In genomic region chr5:173801006-173801405, GRCh38 we compare ENCODE assay signal across 27 cellular contexts.
DNase-seq lines count a peak whose midpoint lies in the region; ATAC-seq, FAIRE-seq and TF ChIP-seq lines count a peak whose summit lies in the region.
"Had no signal": no experiment of that assay in that cellular context is flagged by ENCODE, and none has a peak within 500 bp of the region (broad histone marks: within the 10 kb centered on the region; RNA-seq: fewer than 3 reads in every experiment).

No MANE protein-coding gene starts in this region.

- H3K9me3 Mint-ChIP-seq in MCF 10A (ENCODE audit: unreplicated experiment): no peaks in the 10 kb centered on the region
- H3K9me3 Mint-ChIP-seq: CD14-positive monocyte had no signal

- in situ Hi-C loops in HepG2 (cut with HindIII; ENCODE audit: extremely low pct_ligation_motif_present, low pct_unique_long_range_greater_than_20kb): no loop called here

- no peaks in the 10 kb centered on the region for H3K27me3 ChIP-seq in breast epithelium
- H3K27me3 ChIP-seq in HepG2 (ENCODE audit: control insufficient read depth in 1 of 2, insufficient read depth in 2 of 2, low read length in 2 of 2): no peaks in the 10 kb centered on the region
- no peaks in the 10 kb centered on the region for H3K27me3 ChIP-seq in thyroid gland
- H3K27me3 ChIP-seq: BE2C, BLaER1 had no signal

- ATAC-seq in A549 (no peak), HepG2 (no peak)
- ATAC-seq: GM12878 had no signal

- H4K20me1 ChIP-seq in HepG2 (ENCODE audit: insufficient read depth, low read length): no peaks in the 10 kb centered on the region
- H4K20me1 ChIP-seq: BLaER1 had no signal

- FAIRE-seq in A549 (lab: Jason Lieb, UNC): no peak
- FAIRE-seq in HepG2 (lab: Jason Lieb, UNC): peak; percentile 4
- FAIRE-seq: GM12878, GM12892, GM19239 had no signal

- POLR2A ChIA-PET in MCF 10A (lab: Yijun Ruan, JAX) (interaction anchor here (1.4 to 1.7 kb wide), 3 partner anchors 86 to 95 kb away, joined by 4 to 6 read pairs (median 5); partner anchors contain the start of gene CPEB4), A549 (lab: Yijun Ruan, JAX) (no interaction called here), HepG2 (lab: Yijun Ruan, JAX) (no interaction called here)

- CTCF ChIA-PET in MCF 10A (lab: Yijun Ruan, JAX): interaction anchor here (1.3 kb wide), 1 partner anchor 7 kb away, joined by 5 read pairs; no protein-coding TSS in a partner anchor
- CTCF ChIA-PET in A549 (lab: Yijun Ruan, JAX): no interaction called here
- CTCF ChIA-PET in HepG2 (lab: Yijun Ruan, JAX; ENCODE audit: low intra/inter-chr PET ratio, low total read pairs): no interaction called here

- BruUV-seq in MCF 10A (replicated peaks; lab: Mats Ljungman, UMichigan) (no TSS peak), HepG2 (replicated peaks; lab: Mats Ljungman, UMichigan) (no TSS peak)

- H3K4me3 Mint-ChIP-seq in MCF 10A (ENCODE audit: unreplicated experiment): no peak overlapping the region
- H3K4me3 Mint-ChIP-seq: CD14-positive monocyte; CD4-positive, alpha-beta memory T cell; CD4-positive, CD25-positive, alpha-beta regulatory T cell; CD8-positive, alpha-beta memory T cell had no signal

- TF ChIP-seq EP300 in A549 (IDR thresholded peaks at IDR 0.05) (no peak), HepG2 (IDR thresholded peaks at IDR 0.05; ENCODE audit: low read depth in 2 of 2, low read length in 2 of 2) (no peak), HepG2 (CRISPR knock-in tag; IDR thresholded peaks at IDR 0.05; ENCODE audit: borderline replicate concordance) (no peak)

- H3K4me1 ChIP-seq in breast epithelium (no peaks in the 10 kb centered on the region), A549 (peaks cover 29% of the 10 kb centered on the region), HepG2 (ENCODE audit: insufficient read depth, low read length) (peaks cover 71% of the 10 kb centered on the region), thyroid gland (peaks cover 5 to 25% of the 10 kb centered on the region in 2 donors)
- H3K4me1 ChIP-seq: BE2C, BLaER1 had no signal

- no peak overlapping the region for H2AFZ ChIP-seq in HepG2 (ENCODE audit: low read length)

- no peak overlapping the region for H3K9ac ChIP-seq in HepG2 (ENCODE audit: insufficient read depth, low read depth, low read length)
- H3K9ac ChIP-seq: BLaER1 had no signal

- H3K4me1 Mint-ChIP-seq in MCF 10A (ENCODE audit: insufficient read depth, unreplicated experiment): peaks cover 53% of the 10 kb centered on the region
- H3K4me1 Mint-ChIP-seq: CD4-positive, alpha-beta memory T cell; CD4-positive, CD25-positive, alpha-beta regulatory T cell; CD8-positive, alpha-beta memory T cell had no signal

- H3K9me3 ChIP-seq in breast epithelium (no peaks in the 10 kb centered on the region), A549 (peaks cover 10% of the 10 kb centered on the region; the same call in 2 of the 3 replicates), HepG2 (ENCODE audit: low read length) (no peaks in the 10 kb centered on the region), thyroid gland (no peaks in the 10 kb centered on the region)
- H3K9me3 ChIP-seq: BE2C had no signal

- peak overlapping the region; percentile 80 for H3K27ac Mint-ChIP-seq in MCF 10A (ENCODE audit: low read depth, unreplicated experiment)
- H3K27ac Mint-ChIP-seq: CD4-positive, alpha-beta memory T cell; CD4-positive, CD25-positive, alpha-beta regulatory T cell; CD8-positive, alpha-beta memory T cell had no signal

- H3K4me2 ChIP-seq in A549: no peak overlapping the region
- no peak overlapping the region for H3K4me2 ChIP-seq in HepG2 (ENCODE audit: low read depth, low read length)
- H3K4me2 ChIP-seq: BLaER1 had no signal

- no peaks in the 10 kb centered on the region for H3K36me3 Mint-ChIP-seq in MCF 10A (ENCODE audit: insufficient read depth, unreplicated experiment)
- H3K36me3 Mint-ChIP-seq: CD4-positive, alpha-beta memory T cell; CD4-positive, CD25-positive, alpha-beta regulatory T cell; CD8-positive, alpha-beta memory T cell had no signal

- TF ChIP-seq POLR2A in breast epithelium (IDR thresholded peaks at IDR 0.05) (no peak), A549 (IDR thresholded peaks at IDR 0.05; ENCODE audit: low read length) (no peak), HepG2 (IDR thresholded peaks at IDR 0.05; ENCODE audit: insufficient read depth in 1 of 2, low read depth in 2 of 2, low read length in 2 of 2) (no peak), thyroid gland (IDR thresholded peaks at IDR 0.05) (no peak)

- H3K4me3 ChIP-seq in breast epithelium: no peak overlapping the region
- H3K4me3 ChIP-seq in A549: no peak overlapping the region
- H3K4me3 ChIP-seq in HepG2 (replicated peaks in 1 of 3; ENCODE audit: insufficient read depth in 1 of 3, low read depth in 2 of 3, low read length in 3 of 3): no peak overlapping the region
- no peak overlapping the region for H3K4me3 ChIP-seq in thyroid gland (replicated peaks in 1 of 3)
- H3K4me3 ChIP-seq: BLaER1, GM12878 had no signal

- H3K27ac ChIP-seq in breast epithelium (no peak overlapping the region), A549 (peak overlapping the region; percentile 87 to 89; a peak in 5 of 6 replicates), HepG2 (ENCODE audit: extremely low read length, insufficient read depth, low read length) (no peak overlapping the region), thyroid gland (peak overlapping the region in 2 of 3 donors; percentile 46 to 70)
- H3K27ac ChIP-seq: 22Rv1, BLaER1 had no signal

- 93% methylated on average over 8 of the region's 8 CpGs for WGBS in A549 (ENCODE audit: missing lambda C conversion rate)
- WGBS in HepG2 (ENCODE audit: low lambda C conversion rate): 95% methylated on average over 8 of the region's 8 CpGs
- WGBS in thyroid gland, 2 donors: 90 to 96% methylated on average over 8 of the region's 8 CpGs

- no peaks in the 10 kb centered on the region for H3K36me3 ChIP-seq in breast epithelium
- H3K36me3 ChIP-seq in HepG2 (replicated peaks in 1 of 2; ENCODE audit: control insufficient read depth in 1 of 2, insufficient read depth in 2 of 2, low read length in 2 of 2): no peaks in the 10 kb centered on the region
- no peaks in the 10 kb centered on the region for H3K36me3 ChIP-seq in thyroid gland
- H3K36me3 ChIP-seq: BE2C, BLaER1 had no signal

- no peak for TF ChIP-seq CTCF in MCF 10A (IDR thresholded peaks at IDR 0.05; ENCODE audit: unreplicated experiment)
- no peak for TF ChIP-seq CTCF in breast epithelium (IDR thresholded peaks at IDR 0.05)
- no peak for TF ChIP-seq CTCF in A549 (IDR thresholded peaks at IDR 0.05)
- TF ChIP-seq CTCF in HepG2 (CRISPR knock-in tag; IDR thresholded peaks at IDR 0.05): no peak
- TF ChIP-seq CTCF in thyroid gland (IDR thresholded peaks at IDR 0.05): no peak

- no peaks in the 10 kb centered on the region for H3K27me3 Mint-ChIP-seq in MCF 10A (ENCODE audit: insufficient read depth, unreplicated experiment)
- H3K27me3 Mint-ChIP-seq: CD4-positive, CD25-positive, alpha-beta regulatory T cell had no signal

- TF ChIP-seq RAD21 in A549 (conservative IDR thresholded peaks at IDR 0.05 in 1 of 2, IDR thresholded peaks at IDR 0.05 in 1 of 2): no peak
- no peak for TF ChIP-seq RAD21 in HepG2 (CRISPR knock-in tag; IDR thresholded peaks at IDR 0.05)

- H3K79me2 ChIP-seq in HepG2 (ENCODE audit: insufficient read depth, low read length): no peaks in the 10 kb centered on the region

- intact Hi-C loops in MCF 10A (cut with micrococcal nuclease) (no loop called here), breast epithelium (cut with DNase I; ENCODE audit: low total_unique reads) (no loop called here), HepG2 (cut with micrococcal nuclease; ENCODE audit: unreplicated experiment) (no loop called here), thyroid gland (cut with DNase I) (no loop called here)

- DNase-seq in MCF 10A (ENCODE audit: unreplicated experiment) (no peak), breast epithelium (ENCODE audit: low spot score in 2 of 2) (no peak), A549 (ENCODE audit: low read depth in 1 of 2, low spot score in 1 of 2) (no peak), HepG2 (ENCODE audit: low spot score) (no peak), thyroid gland (no peak), NCI-H2196 treated with DMSO at 0.1 percent for 48 hours (lab: John Stamatoyannopoulos, UW; ENCODE audit: unreplicated experiment) (no peak)
- DNase-seq in activated T-cell treated with anti-CD3 and anti-CD28 coated beads, Interleukin-2, amount 50 U/mL, for 1 hour: no peak
- DNase-seq: ACHN; BE2C; C1 segment of cervical spinal cord; CD4-positive, alpha-beta memory T cell; CD4-positive, CD25-positive, alpha-beta regulatory T cell; CD8-positive, alpha-beta memory T cell; COR-L47; DMS 273 treated with DMSO at 0.1 percent for 48 hours; DMS153; DMS53; DMS79; DND-41; EL; GDM1 had no signal

TF ChIP-seq in A549, 52 proteins besides CTCF, POLR2A, EP300 and RAD21 (continues in another document):
- TF ChIP-seq MAZ (IDR thresholded peaks at IDR 0.05; ENCODE audit: borderline replicate concordance, low read depth, low read length) (no peak), HOXB13 (CRISPR knock-in tag; IDR thresholded peaks at IDR 0.05; ENCODE audit: low read depth) (no peak), JUN (IDR thresholded peaks at IDR 0.05) (no peak), RCOR1 (IDR thresholded peaks at IDR 0.05; ENCODE audit: low read depth, low read length) (no peak), HEYL (CRISPR knock-in tag; IDR thresholded peaks at IDR 0.05) (no peak), RFX5 (IDR thresholded peaks at IDR 0.05) (no peak), EHMT2 (IDR thresholded peaks at IDR 0.05; ENCODE audit: low read depth) (no peak)

TF ChIP-seq in HepG2, 621 proteins besides CTCF, POLR2A, EP300 and RAD21 (continues in another document):
- TF ChIP-seq, protein P1, sequence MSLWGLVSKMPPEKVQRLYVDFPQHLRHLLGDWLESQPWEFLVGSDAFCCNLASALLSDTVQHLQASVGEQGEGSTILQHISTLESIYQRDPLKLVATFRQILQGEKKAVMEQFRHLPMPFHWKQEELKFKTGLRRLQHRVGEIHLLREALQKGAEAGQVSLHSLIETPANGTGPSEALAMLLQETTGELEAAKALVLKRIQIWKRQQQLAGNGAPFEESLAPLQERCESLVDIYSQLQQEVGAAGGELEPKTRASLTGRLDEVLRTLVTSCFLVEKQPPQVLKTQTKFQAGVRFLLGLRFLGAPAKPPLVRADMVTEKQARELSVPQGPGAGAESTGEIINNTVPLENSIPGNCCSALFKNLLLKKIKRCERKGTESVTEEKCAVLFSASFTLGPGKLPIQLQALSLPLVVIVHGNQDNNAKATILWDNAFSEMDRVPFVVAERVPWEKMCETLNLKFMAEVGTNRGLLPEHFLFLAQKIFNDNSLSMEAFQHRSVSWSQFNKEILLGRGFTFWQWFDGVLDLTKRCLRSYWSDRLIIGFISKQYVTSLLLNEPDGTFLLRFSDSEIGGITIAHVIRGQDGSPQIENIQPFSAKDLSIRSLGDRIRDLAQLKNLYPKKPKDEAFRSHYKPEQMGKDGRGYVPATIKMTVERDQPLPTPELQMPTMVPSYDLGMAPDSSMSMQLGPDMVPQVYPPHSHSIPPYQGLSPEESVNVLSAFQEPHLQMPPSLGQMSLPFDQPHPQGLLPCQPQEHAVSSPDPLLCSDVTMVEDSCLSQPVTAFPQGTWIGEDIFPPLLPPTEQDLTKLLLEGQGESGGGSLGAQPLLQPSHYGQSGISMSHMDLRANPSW (CRISPR knock-in tag; IDR thresholded peaks at IDR 0.05; ENCODE audit: borderline replicate concordance): no peak
- TF ChIP-seq IRF2 (CRISPR knock-in tag; IDR thresholded peaks at IDR 0.05): no peak
- no peak for TF ChIP-seq ZNF570 (CRISPR knock-in tag; IDR thresholded peaks at IDR 0.05; ENCODE audit: borderline replicate concordance)
- TF ChIP-seq ZFP36L1 (CRISPR knock-in tag; IDR thresholded peaks at IDR 0.05): no peak
- no peak for TF ChIP-seq PAX8 (CRISPR knock-in tag; IDR thresholded peaks at IDR 0.05; ENCODE audit: borderline replicate concordance)

Comparison
In these comparisons a context has a peak if more than half of its experiments do, and no peak if none do; other contexts are left out.
1. H3K27ac ChIP-seq: peak in A549 (2 of 2) and thyroid gland (2 of 3); none in breast epithelium (0 of 2) and HepG2 (single experiment).